Comparison of ENCODE assay signal across 17 cellular contexts in genomic region chr2:109542384-109542783, GRCh38.
DNase-seq lines count a peak whose midpoint lies in the region; ATAC-seq, FAIRE-seq and TF ChIP-seq lines count a peak whose summit lies in the region.
"Had no signal": no experiment of that assay in that cellular context is flagged by ENCODE, and none has a peak within 500 bp of the region (broad histone marks: within the 10 kb centered on the region; RNA-seq: fewer than 3 reads in every experiment).

No MANE protein-coding gene starts in this region.

- 0 out of 2 replicates have a peak overlapping the region, but pooled peaks have one; percentile 37 for H3K23ac ChIP-seq in IMR-90 (ENCODE audit: low read depth, low read length)

- TF ChIP-seq EP300 in esophagus muscularis mucosa (IDR thresholded peaks at IDR 0.05): no peak

- no peak overlapping the region for H4K8ac ChIP-seq in IMR-90 (ENCODE audit: low read depth in 2 of 2, low read length in 2 of 2)

- no peak overlapping the region for H2AFZ ChIP-seq in IMR-90 (replicated peaks; ENCODE audit: low read length, poor library complexity)
- H2AFZ ChIP-seq: GM23338 had no signal

- in situ Hi-C loops in IMR-90 (cut with MboI; ENCODE audit: low sequenced_read_pairs): no loop called here

- no peak overlapping the region for H2BK15ac ChIP-seq in IMR-90 (ENCODE audit: low read depth, low read length)

- H3K9me1 ChIP-seq in IMR-90 (ENCODE audit: insufficient read depth, low read length): peaks cover 3% of the 10 kb centered on the region; the same call in 1 of the 2 replicates

- H3K14ac ChIP-seq in IMR-90 (replicated peaks; ENCODE audit: low read depth, low read length): peak overlapping the region; percentile 47; the same call in 1 of the 2 replicates

- H3K9ac ChIP-seq in IMR-90 (ENCODE audit: low read depth, low read length): no peak overlapping the region
- peak overlapping the region in 1 of 2 donors; percentile 1 for H3K9ac ChIP-seq in stomach smooth muscle (ENCODE audit: low read length in 2 of 2)
- H3K9ac ChIP-seq: BLaER1 had no signal

- H3K56ac ChIP-seq in IMR-90 (ENCODE audit: extremely low read depth, insufficient read depth, low read length): no peak overlapping the region

- DNase-seq in Right ventricle myocardium inferior (ENCODE audit: missing footprints): no peak
- DNase-seq in right atrium auricular region (ENCODE audit: low spot score): no peak
- DNase-seq in IMR-90: peak; percentile 53
- DNase-seq in esophagus muscularis mucosa (ENCODE audit: extremely low spot score): no peak
- no peak for DNase-seq in pancreas
- no peak for DNase-seq in RCC 7860 (ENCODE audit: low spot score)
- DNase-seq: 8988T; AML-193; Caco-2; CD8-positive, alpha-beta memory T cell; H9 had no signal

- H2BK20ac ChIP-seq in IMR-90 (ENCODE audit: low read depth, low read length): no peak overlapping the region

- ATAC-seq in Right ventricle myocardium inferior: peak; percentile 73
- no peak for ATAC-seq in IMR-90 (ENCODE audit: low read depth)
- no peak for ATAC-seq in pancreas
- ATAC-seq: GM12878, GM23338 had no signal

- POLR2A ChIA-PET in IMR-90 (lab: Charles Lee; ENCODE audit: unreplicated experiment): no interaction called here

- no peak overlapping the region for H3K4me2 ChIP-seq in IMR-90 (ENCODE audit: low read depth, low read length)
- H3K4me2 ChIP-seq: BLaER1, GM23338 had no signal

- H3K4ac ChIP-seq in IMR-90 (ENCODE audit: low read depth, low read length): no peak overlapping the region; the same call in 1 of the 2 replicates

- H3K36me3 ChIP-seq in right atrium auricular region (no peaks in the 10 kb centered on the region), IMR-90 (ENCODE audit: control insufficient read depth, insufficient read depth, low read length) (peaks cover 9% of the 10 kb centered on the region), esophagus muscularis mucosa (peaks cover 0 to 18% (median 6%) of the 10 kb centered on the region in 4 donors), stomach smooth muscle (ENCODE audit: control insufficient read depth in 2 of 2, insufficient read depth in 2 of 2, low read length in 2 of 2) (no peaks in the 10 kb centered on the region), pancreas (no peaks in the 10 kb centered on the region)
- H3K36me3 ChIP-seq: BLaER1 had no signal

- H4K91ac ChIP-seq in IMR-90 (ENCODE audit: insufficient read depth, low read depth, low read length): no peak overlapping the region

- H2AK5ac ChIP-seq in IMR-90 (ENCODE audit: low read depth, low read length): 0 out of 2 replicates have a peak overlapping the region, but pooled peaks have one; percentile 1

- peaks cover 3% of the 10 kb centered on the region for H4K20me1 ChIP-seq in IMR-90 (ENCODE audit: insufficient read depth, low read length)
- H4K20me1 ChIP-seq: BLaER1 had no signal

- no peak for FAIRE-seq in pancreas (lab: Jason Lieb, UNC)
- no peak for FAIRE-seq in RCC 7860 (lab: Jason Lieb, UNC)
- FAIRE-seq: GM12878, GM18507 had no signal

- intact Hi-C loops in Right ventricle myocardium inferior (cut with DNase I) (loop anchor here (5.0 kb wide), 1 partner anchor 60 kb away; no protein-coding TSS in a partner anchor), IMR-90 (cut with micrococcal nuclease) (no loop called here), esophagus muscularis mucosa (cut with DNase I) (no loop called here), pancreas (cut with DNase I) (no loop called here)

- TF ChIP-seq POLR2A in IMR-90 (IDR thresholded peaks at IDR 0.05; ENCODE audit: low read depth, low read length) (no peak), esophagus muscularis mucosa (IDR thresholded peaks at IDR 0.05; ENCODE audit: low read depth) (no peak)

- no peak for TF ChIP-seq RAD21 in IMR-90 (IDR thresholded peaks at IDR 0.05; ENCODE audit: low read length)

- CTCF ChIA-PET in IMR-90 (lab: Yijun Ruan, JAX): interaction anchor here (1.9 kb wide), 1 partner anchor 193 kb away, joined by 4 read pairs; no protein-coding TSS in a partner anchor

- H3K9me3 ChIP-seq in right atrium auricular region (no peaks in the 10 kb centered on the region), IMR-90 (ENCODE audit: control insufficient read depth, insufficient read depth, low read length) (no peaks in the 10 kb centered on the region), esophagus muscularis mucosa (no peaks in the 10 kb centered on the region), stomach smooth muscle (ENCODE audit: control insufficient read depth in 2 of 2, low read length in 2 of 2) (no peaks in the 10 kb centered on the region), pancreas (no peaks in the 10 kb centered on the region)
- H3K9me3 ChIP-seq: Caco-2 had no signal

- WGBS in IMR-90 (ENCODE audit: extremely low coverage in 2 of 2, insufficient read length in 1 of 2), 2 experiments: 32% methylated on average over 3 of the region's 6 CpGs; no CpG with 5 or more reads in 1 of the 2 experiments
- 58% methylated on average over 6 of the region's 6 CpGs for WGBS in esophagus muscularis mucosa
- 89 to 92% methylated on average over 6 of the region's 6 CpGs for WGBS in pancreas, 2 donors

- H3K27me3 ChIP-seq in right atrium auricular region (no peaks in the 10 kb centered on the region), IMR-90 (ENCODE audit: control insufficient read depth, insufficient read depth, low read length) (no peaks in the 10 kb centered on the region), esophagus muscularis mucosa (no peaks in the 10 kb centered on the region), stomach smooth muscle (ENCODE audit: control insufficient read depth in 1 of 2, insufficient read depth in 2 of 2, low read length in 2 of 2) (no peaks in the 10 kb centered on the region), pancreas (no peaks in the 10 kb centered on the region)
- H3K27me3 ChIP-seq: BLaER1 had no signal

- H4K5ac ChIP-seq in IMR-90 (ENCODE audit: low read depth, low read length): no peak overlapping the region

- dilution Hi-C loops in IMR-90 (cut with HindIII; ENCODE audit: low sequenced_read_pairs, unreplicated experiment): no loop called here

- TF ChIP-seq CTCF in right atrium auricular region (IDR thresholded peaks at IDR 0.05) (no peak), IMR-90 (conservative IDR thresholded peaks at IDR 0.05; ENCODE audit: low read depth, low read length) (no peak), esophagus muscularis mucosa (IDR thresholded peaks at IDR 0.05) (no peak), pancreas (IDR thresholded peaks at IDR 0.05) (no peak)

- H3K4me1 ChIP-seq in right atrium auricular region (no peaks in the 10 kb centered on the region), IMR-90 (ENCODE audit: control insufficient read depth, insufficient read depth, low read length) (peaks cover 4% of the 10 kb centered on the region), esophagus muscularis mucosa (peaks cover 0 to 24% (median 18%) of the 10 kb centered on the region in 4 donors), stomach smooth muscle (ENCODE audit: control insufficient read depth, insufficient read depth, low read length) (peaks cover 4% of the 10 kb centered on the region), pancreas (peaks cover 0 to 5% (median 0%) of the 10 kb centered on the region in 3 donors)

- BruUV-seq in IMR-90 (replicated peaks; lab: Mats Ljungman, UMichigan): no TSS peak

- peaks cover 0 to 9% of the 10 kb centered on the region in 2 experiments; a peak in 1 of 4 replicates for H3K79me1 ChIP-seq in IMR-90 (ENCODE audit: low read depth in 1 of 2, low read length in 2 of 2)

- H2BK5ac ChIP-seq in IMR-90 (ENCODE audit: low read depth, low read length, poor library complexity, severe bottlenecking): no peak overlapping the region

- H3K27ac ChIP-seq in right atrium auricular region: no peak overlapping the region
- no peak overlapping the region for H3K27ac ChIP-seq in IMR-90 (ENCODE audit: insufficient read depth, low read length)
- H3K27ac ChIP-seq in esophagus muscularis mucosa (replicated peaks in 1 of 4): peak overlapping the region in 3 of 4 donors; percentile 12 to 38 (median 15)
- peak overlapping the region; percentile 18 for H3K27ac ChIP-seq in stomach smooth muscle (ENCODE audit: low read length)
- H3K27ac ChIP-seq in pancreas: no peak overlapping the region
- H3K27ac ChIP-seq: BLaER1, HL-60 had no signal

- H3K18ac ChIP-seq in IMR-90 (ENCODE audit: low read depth, low read length): no peak overlapping the region

- H2AK9ac ChIP-seq in IMR-90 (replicated peaks; ENCODE audit: low read depth, low read length, poor library complexity): no peak overlapping the region

- no peak overlapping the region for H2BK120ac ChIP-seq in IMR-90 (ENCODE audit: low read depth, low read length)

- H3K4me3 ChIP-seq in right atrium auricular region: no peak overlapping the region
- no peak overlapping the region for H3K4me3 ChIP-seq in IMR-90 (ENCODE audit: insufficient read depth, low read depth, low read length)
- no peak overlapping the region for H3K4me3 ChIP-seq in esophagus muscularis mucosa
- H3K4me3 ChIP-seq in stomach smooth muscle (ENCODE audit: low read length in 2 of 2): peak overlapping the region in 1 of 2 donors; percentile 4
- H3K4me3 ChIP-seq in pancreas: no peak overlapping the region
- H3K4me3 ChIP-seq: BLaER1, GM12878, GM23338 had no signal

TF ChIP-seq in IMR-90, 13 proteins besides CTCF, POLR2A, EP300 and RAD21 (continues in another document):
- TF ChIP-seq NFE2L2 (IDR thresholded peaks at IDR 0.05; ENCODE audit: low read depth, low read length) (no peak), SMC3 (IDR thresholded peaks at IDR 0.05; ENCODE audit: low read depth, low read length) (no peak), CEBPB (IDR thresholded peaks at IDR 0.05; ENCODE audit: low read depth, low read length) (no peak), BHLHE40 (IDR thresholded peaks at IDR 0.05; ENCODE audit: low read depth, low read length) (no peak), USF2 (IDR thresholded peaks at IDR 0.05; ENCODE audit: low read depth, low read length) (no peak), MXI1 (IDR thresholded peaks at IDR 0.05; ENCODE audit: borderline replicate concordance, low read depth, low read length) (no peak), CHD1 (IDR thresholded peaks at IDR 0.05; ENCODE audit: low read depth, low read length) (no peak), MAZ (IDR thresholded peaks at IDR 0.05; ENCODE audit: borderline replicate concordance, low read depth, low read length) (no peak)

Comparison
In these comparisons a context has a peak if more than half of its experiments do, and no peak if none do; other contexts are left out.
1. H3K27ac ChIP-seq: peak in esophagus muscularis mucosa (3 of 4) and stomach smooth muscle (single experiment); none in right atrium auricular region (0 of 2), IMR-90 (single experiment) and pancreas (0 of 4).